In the genomic region with DNA sequence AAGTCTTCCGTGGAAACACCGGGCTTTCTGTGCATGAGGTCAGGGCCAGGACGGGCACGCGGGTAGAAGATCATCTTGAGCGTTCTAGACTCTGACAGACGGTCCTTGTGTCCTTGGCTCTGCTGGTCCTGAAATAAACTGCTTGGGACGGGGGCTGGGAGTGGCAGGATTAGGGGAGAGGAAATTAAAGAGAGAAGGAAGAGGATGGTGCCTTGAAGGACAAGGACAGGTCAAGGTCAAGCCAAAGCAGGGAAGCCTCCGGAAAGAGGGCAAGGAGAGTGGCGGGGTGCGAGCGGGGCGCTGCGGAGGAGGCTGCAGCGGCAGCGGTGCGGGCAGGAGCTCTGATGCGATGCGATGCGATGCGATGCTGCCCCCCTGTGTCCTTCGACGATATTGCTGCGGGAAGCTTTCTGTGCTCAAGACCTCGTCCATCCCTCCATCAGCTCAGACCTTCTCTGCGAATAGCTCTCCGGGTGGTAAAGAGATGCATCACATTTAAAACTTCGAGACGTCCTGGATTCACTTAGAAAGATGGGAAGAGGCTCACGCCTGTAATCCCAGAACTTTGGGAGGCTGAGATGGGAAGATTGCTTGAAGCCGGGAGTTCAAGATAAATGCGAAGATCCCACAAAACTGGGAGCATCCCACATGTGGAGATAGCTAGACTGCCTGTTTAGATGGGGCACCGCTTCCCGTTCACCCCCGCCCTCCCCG, we compare ENCODE assay signal across 8 cellular contexts.
DNase-seq lines count a peak whose midpoint lies in the region; ATAC-seq, FAIRE-seq and TF ChIP-seq lines count a peak whose summit lies in the region.

No MANE protein-coding gene starts in this region.

- DNase-seq in AG04449 (ENCODE audit: low read depth, low spot score) (no peak), GM13977 (ENCODE audit: low spot score) (peak; percentile 77), HK-2 (ENCODE audit: unreplicated experiment) (peak; percentile 63), OCI-M1 (lab: John Stamatoyannopoulos, UW) (peak; percentile 53), brain microvascular endothelial cell (peak; percentile 69), kidney (no peak)
- DNase-seq in stimulated activated CD4-positive, alpha-beta T cell treated with anti-CD3 and anti-CD28 coated beads, TNF-alpha, amount 100 ng/mL, for 48 hours (ENCODE audit: low read depth in 3 of 3): peak; percentile 6 to 34 (median 26)

- H3K27ac ChIP-seq in brain microvascular endothelial cell (no peak overlapping the region), kidney (ENCODE audit: low read depth in 2 of 2, low read length in 2 of 2) (no peak overlapping the region)

- H3K4me1 ChIP-seq in kidney (ENCODE audit: control insufficient read depth in 1 of 2, insufficient read depth in 1 of 2, low read depth in 1 of 2, low read length in 2 of 2): no peaks in the 10 kb centered on the region

- POLR2A ChIA-PET in AG04449 (lab: Yijun Ruan, JAX): interaction anchor here (1.0 kb wide), 1 partner anchor 93 kb away, joined by 3 read pairs; no protein-coding TSS in a partner anchor

- H3K36me3 ChIP-seq in brain microvascular endothelial cell (replicated peaks) (no peaks in the 10 kb centered on the region), kidney (ENCODE audit: control insufficient read depth in 1 of 2, insufficient read depth in 2 of 2, low read length in 2 of 2) (no peaks in the 10 kb centered on the region)

- H3K27me3 ChIP-seq in brain microvascular endothelial cell (replicated peaks): no peaks in the 10 kb centered on the region

- H3K4me3 ChIP-seq in AG04449 (ENCODE audit: low read depth, low read length) (no peak overlapping the region), brain microvascular endothelial cell (ENCODE audit: low read depth, low read length) (no peak overlapping the region), kidney (ENCODE audit: low read length in 2 of 2) (no peak overlapping the region)

- in situ Hi-C loops in GM13977 (cut with MboI; ENCODE audit: low pct_unique_long_range_greater_than_20kb, low sequenced_read_pairs, unreplicated experiment) (no loop called here), brain microvascular endothelial cell (cut with HindIII; ENCODE audit: low pct_ligation_motif_present, low sequenced_read_pairs) (no loop called here)

- no peak overlapping the region for H3K9ac ChIP-seq in kidney (ENCODE audit: low read length in 2 of 2)

- TF ChIP-seq CTCF in AG04449 (IDR thresholded peaks at IDR 0.05; ENCODE audit: insufficient read depth, low read length, missing control alignments) (peak; percentile 62), GM13977 (IDR thresholded peaks at IDR 0.05; ENCODE audit: extremely low read depth, insufficient read depth, missing control alignments) (peak; percentile 75), brain microvascular endothelial cell (IDR thresholded peaks at IDR 0.05; ENCODE audit: low read depth, low read length, missing control alignments) (peak; percentile 79), kidney (IDR thresholded peaks at IDR 0.05; ENCODE audit: borderline replicate concordance, extremely low read depth, insufficient read depth) (peak; percentile 64)

- intact Hi-C loops in kidney (cut with DNase I): no loop called here

- ATAC-seq in HG03520 (IDR thresholded peaks at IDR 0.05; ENCODE audit: unreplicated experiment): no peak

- CTCF ChIA-PET in AG04449 (lab: Yijun Ruan, JAX): interaction anchor here (0.9 to 2.0 kb wide), 5 partner anchors 9 to 1231 kb away, joined by 3 to 8 read pairs (median 4); no protein-coding TSS in a partner anchor

- H3K9me3 ChIP-seq in kidney (ENCODE audit: control insufficient read depth in 1 of 2, low read length in 2 of 2): no peaks in the 10 kb centered on the region

- FAIRE-seq in kidney (lab: Jason Lieb, UNC): no peak

Comparison
In these comparisons a context has a peak if more than half of its experiments do, and no peak if none do; other contexts are left out.
1. DNase-seq: peak in GM13977 (single experiment), HK-2 (single experiment), OCI-M1 (single experiment), brain microvascular endothelial cell (single experiment) and stimulated activated CD4-positive, alpha-beta T cell treated with anti-CD3 and anti-CD28 coated beads, TNF-alpha, amount 100 ng/mL, for 48 hours (3 of 3); none in AG04449 (single experiment) and kidney (single experiment).
2. Peak in every context shown above with its lines, with median percentiles within 50 percentile points of each other: CTCF ChIP-seq.